1 cellular context compared by ENCODE assay signal in the genomic region with DNA sequence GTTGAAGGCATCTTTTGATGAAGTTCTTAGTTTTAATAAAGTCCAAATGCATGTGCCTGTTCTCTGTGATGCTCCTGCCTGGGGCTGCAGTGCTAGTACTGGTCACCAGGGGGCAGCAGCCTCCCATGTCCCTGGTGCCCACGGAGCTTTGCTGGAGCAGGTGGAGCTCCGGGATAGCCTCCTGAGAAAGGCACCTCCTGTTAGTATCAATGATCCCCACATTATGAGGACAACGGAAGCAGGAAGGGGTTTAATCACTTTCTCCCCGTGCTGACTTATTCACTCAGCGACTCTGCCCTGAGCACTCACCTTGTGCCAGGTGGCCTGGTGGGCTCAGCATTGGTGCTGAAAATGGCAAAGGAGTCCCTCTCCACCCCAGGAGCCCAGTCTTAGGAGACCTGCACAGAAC.
TF ChIP-seq lines count a peak whose summit lies in the region.

No MANE protein-coding gene starts in this region.

TF ChIP-seq in HepG2, 621 proteins besides CTCF, POLR2A, EP300 and RAD21 (continued from another document and continues in another):
- TF ChIP-seq, protein P1, sequence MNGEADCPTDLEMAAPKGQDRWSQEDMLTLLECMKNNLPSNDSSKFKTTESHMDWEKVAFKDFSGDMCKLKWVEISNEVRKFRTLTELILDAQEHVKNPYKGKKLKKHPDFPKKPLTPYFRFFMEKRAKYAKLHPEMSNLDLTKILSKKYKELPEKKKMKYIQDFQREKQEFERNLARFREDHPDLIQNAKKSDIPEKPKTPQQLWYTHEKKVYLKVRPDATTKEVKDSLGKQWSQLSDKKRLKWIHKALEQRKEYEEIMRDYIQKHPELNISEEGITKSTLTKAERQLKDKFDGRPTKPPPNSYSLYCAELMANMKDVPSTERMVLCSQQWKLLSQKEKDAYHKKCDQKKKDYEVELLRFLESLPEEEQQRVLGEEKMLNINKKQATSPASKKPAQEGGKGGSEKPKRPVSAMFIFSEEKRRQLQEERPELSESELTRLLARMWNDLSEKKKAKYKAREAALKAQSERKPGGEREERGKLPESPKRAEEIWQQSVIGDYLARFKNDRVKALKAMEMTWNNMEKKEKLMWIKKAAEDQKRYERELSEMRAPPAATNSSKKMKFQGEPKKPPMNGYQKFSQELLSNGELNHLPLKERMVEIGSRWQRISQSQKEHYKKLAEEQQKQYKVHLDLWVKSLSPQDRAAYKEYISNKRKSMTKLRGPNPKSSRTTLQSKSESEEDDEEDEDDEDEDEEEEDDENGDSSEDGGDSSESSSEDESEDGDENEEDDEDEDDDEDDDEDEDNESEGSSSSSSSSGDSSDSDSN (CRISPR knock-in tag; IDR thresholded peaks at IDR 0.05), result no peak
- TF ChIP-seq ZSCAN21 (CRISPR knock-in tag; IDR thresholded peaks at IDR 0.05; ENCODE audit: borderline replicate concordance) (no peak), CEBPG (CRISPR knock-in tag; IDR thresholded peaks at IDR 0.05) (0 out of 2 replicates have a peak, but pooled peaks have one; percentile 6), HOXA3 (CRISPR knock-in tag; IDR thresholded peaks at IDR 0.05) (no peak), KDM2A (CRISPR knock-in tag; IDR thresholded peaks at IDR 0.05; ENCODE audit: borderline replicate concordance, low read depth) (peak; percentile 51), ERF (CRISPR knock-in tag; IDR thresholded peaks at IDR 0.05) (no peak), SSRP1 (CRISPR knock-in tag; IDR thresholded peaks at IDR 0.05) (no peak), MIER2 (CRISPR knock-in tag; IDR thresholded peaks at IDR 0.05) (no peak), TSC22D2 (CRISPR knock-in tag; IDR thresholded peaks at IDR 0.05; ENCODE audit: borderline replicate concordance) (no peak), CBX5 (CRISPR knock-in tag; IDR thresholded peaks at IDR 0.05; ENCODE audit: borderline replicate concordance) (no peak; the same call in 1 of the 2 replicates), HMGXB4 (CRISPR knock-in tag; IDR thresholded peaks at IDR 0.05; ENCODE audit: borderline replicate concordance in 1 of 2, low read depth in 1 of 2) (0 out of 4 replicates have a peak, but pooled peaks of 1 of the 2 experiments have one; percentile 45), MXI1 (IDR thresholded peaks at IDR 0.05; ENCODE audit: borderline replicate concordance, low read depth, low read length) (no peak), HES4 (CRISPR knock-in tag; IDR thresholded peaks at IDR 0.05; ENCODE audit: borderline replicate concordance) (no peak), ZKSCAN5 (CRISPR knock-in tag; IDR thresholded peaks at IDR 0.05) (no peak), ZNF775 (CRISPR knock-in tag; IDR thresholded peaks at IDR 0.05; ENCODE audit: borderline replicate concordance) (no peak), ZNF343 (CRISPR knock-in tag; IDR thresholded peaks at IDR 0.05) (no peak), ZNF510 (CRISPR knock-in tag; IDR thresholded peaks at IDR 0.05; ENCODE audit: low read depth) (no peak), FOXA1 (IDR thresholded peaks at IDR 0.05) (no peak), FOXA1 (CRISPR knock-in tag; IDR thresholded peaks at IDR 0.05) (no peak), HNF4A (CRISPR knock-in tag; IDR thresholded peaks at IDR 0.05) (no peak), AGO1 (IDR thresholded peaks at IDR 0.05; ENCODE audit: low read depth, low read length, poor library complexity, severe bottlenecking) (no peak), TRIM22 (IDR thresholded peaks at IDR 0.05) (no peak), ZNF563 (CRISPR knock-in tag; IDR thresholded peaks at IDR 0.05) (no peak), ISL2 (CRISPR knock-in tag; IDR thresholded peaks at IDR 0.05) (no peak), BATF2 (CRISPR knock-in tag; IDR thresholded peaks at IDR 0.05) (no peak), ELF1 (CRISPR knock-in tag; IDR thresholded peaks at IDR 0.05) (no peak), WIZ (CRISPR knock-in tag; IDR thresholded peaks at IDR 0.05) (no peak), SMC3 (IDR thresholded peaks at IDR 0.05; ENCODE audit: low read length) (peak; percentile 88), HNF4G (IDR thresholded peaks at IDR 0.05; ENCODE audit: borderline replicate concordance, low read depth, low read length) (no peak), HNF4G (CRISPR knock-in tag; IDR thresholded peaks at IDR 0.05; ENCODE audit: borderline replicate concordance, low read depth) (no peak), SETDB1 (CRISPR knock-in tag; IDR thresholded peaks at IDR 0.05; ENCODE audit: borderline replicate concordance) (no peak), FOXC1 (CRISPR knock-in tag; IDR thresholded peaks at IDR 0.05; ENCODE audit: borderline replicate concordance) (peak; percentile 47; the same call in 1 of the 2 replicates), BRD4 (CRISPR knock-in tag; IDR thresholded peaks at IDR 0.05) (no peak), RELA (CRISPR knock-in tag; IDR thresholded peaks at IDR 0.05) (no peak), YY1 (IDR thresholded peaks at IDR 0.05; ENCODE audit: insufficient read depth, insufficient replicate concordance, low read depth, low read length) (peak; percentile 42), NFE2L1 (CRISPR knock-in tag; IDR thresholded peaks at IDR 0.05; ENCODE audit: borderline replicate concordance) (no peak), SP2 (CRISPR knock-in tag; IDR thresholded peaks at IDR 0.05) (no peak), RFX1 (IDR thresholded peaks at IDR 0.05) (no peak), PLSCR1 (CRISPR knock-in tag; IDR thresholded peaks at IDR 0.05; ENCODE audit: borderline replicate concordance) (no peak), TOPORS (CRISPR knock-in tag; IDR thresholded peaks at IDR 0.05) (no peak), ZNF891 (CRISPR knock-in tag; IDR thresholded peaks at IDR 0.05) (no peak), RXRB (CRISPR knock-in tag; IDR thresholded peaks at IDR 0.05; ENCODE audit: borderline replicate concordance) (peak; percentile 32; the same call in 1 of the 2 replicates), NFKB2 (CRISPR knock-in tag; IDR thresholded peaks at IDR 0.05; ENCODE audit: borderline replicate concordance) (no peak), PRPF4 (IDR thresholded peaks at IDR 0.05; ENCODE audit: low read depth, low read length, poor library complexity, severe bottlenecking) (no peak), E2F1 (CRISPR knock-in tag; IDR thresholded peaks at IDR 0.05) (no peak), ZC3H4 (CRISPR knock-in tag; IDR thresholded peaks at IDR 0.05; ENCODE audit: borderline replicate concordance) (no peak), LCORL (IDR thresholded peaks at IDR 0.05) (no peak), LCORL (CRISPR knock-in tag; IDR thresholded peaks at IDR 0.05) (0 out of 2 replicates have a peak, but pooled peaks have one; percentile 21), IRF2 (CRISPR knock-in tag; IDR thresholded peaks at IDR 0.05) (peak; percentile 67; the same call in 1 of the 2 replicates)
- TF ChIP-seq, protein P2, sequence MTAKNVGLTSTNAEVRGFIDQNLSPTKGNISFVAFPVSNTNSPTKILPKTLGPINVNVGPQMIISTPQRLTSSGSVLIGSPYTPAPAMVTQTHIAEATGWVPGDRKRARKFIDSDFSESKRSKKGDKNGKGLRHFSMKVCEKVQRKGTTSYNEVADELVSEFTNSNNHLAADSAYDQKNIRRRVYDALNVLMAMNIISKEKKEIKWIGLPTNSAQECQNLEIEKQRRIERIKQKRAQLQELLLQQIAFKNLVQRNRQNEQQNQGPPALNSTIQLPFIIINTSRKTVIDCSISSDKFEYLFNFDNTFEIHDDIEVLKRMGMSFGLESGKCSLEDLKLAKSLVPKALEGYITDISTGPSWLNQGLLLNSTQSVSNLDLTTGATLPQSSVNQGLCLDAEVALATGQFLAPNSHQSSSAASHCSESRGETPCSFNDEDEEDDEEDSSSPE (CRISPR knock-in tag; IDR thresholded peaks at IDR 0.05), result no peak
- TF ChIP-seq, protein P3, sequence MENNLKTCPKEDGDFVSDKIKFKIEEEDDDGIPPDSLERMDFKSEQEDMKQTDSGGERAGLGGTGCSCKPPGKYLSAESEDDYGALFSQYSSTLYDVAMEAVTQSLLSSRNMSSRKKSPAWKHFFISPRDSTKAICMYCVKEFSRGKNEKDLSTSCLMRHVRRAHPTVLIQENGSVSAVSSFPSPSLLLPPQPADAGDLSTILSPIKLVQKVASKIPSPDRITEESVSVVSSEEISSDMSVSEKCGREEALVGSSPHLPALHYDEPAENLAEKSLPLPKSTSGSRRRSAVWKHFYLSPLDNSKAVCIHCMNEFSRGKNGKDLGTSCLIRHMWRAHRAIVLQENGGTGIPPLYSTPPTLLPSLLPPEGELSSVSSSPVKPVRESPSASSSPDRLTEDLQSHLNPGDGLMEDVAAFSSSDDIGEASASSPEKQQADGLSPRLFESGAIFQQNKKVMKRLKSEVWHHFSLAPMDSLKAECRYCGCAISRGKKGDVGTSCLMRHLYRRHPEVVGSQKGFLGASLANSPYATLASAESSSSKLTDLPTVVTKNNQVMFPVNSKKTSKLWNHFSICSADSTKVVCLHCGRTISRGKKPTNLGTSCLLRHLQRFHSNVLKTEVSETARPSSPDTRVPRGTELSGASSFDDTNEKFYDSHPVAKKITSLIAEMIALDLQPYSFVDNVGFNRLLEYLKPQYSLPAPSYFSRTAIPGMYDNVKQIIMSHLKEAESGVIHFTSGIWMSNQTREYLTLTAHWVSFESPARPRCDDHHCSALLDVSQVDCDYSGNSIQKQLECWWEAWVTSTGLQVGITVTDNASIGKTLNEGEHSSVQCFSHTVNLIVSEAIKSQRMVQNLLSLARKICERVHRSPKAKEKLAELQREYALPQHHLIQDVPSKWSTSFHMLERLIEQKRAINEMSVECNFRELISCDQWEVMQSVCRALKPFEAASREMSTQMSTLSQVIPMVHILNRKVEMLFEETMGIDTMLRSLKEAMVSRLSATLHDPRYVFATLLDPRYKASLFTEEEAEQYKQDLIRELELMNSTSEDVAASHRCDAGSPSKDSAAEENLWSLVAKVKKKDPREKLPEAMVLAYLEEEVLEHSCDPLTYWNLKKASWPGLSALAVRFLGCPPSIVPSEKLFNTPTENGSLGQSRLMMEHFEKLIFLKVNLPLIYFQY (CRISPR knock-in tag; IDR thresholded peaks at IDR 0.05; ENCODE audit: borderline replicate concordance), result no peak
- TF ChIP-seq, protein P4, sequence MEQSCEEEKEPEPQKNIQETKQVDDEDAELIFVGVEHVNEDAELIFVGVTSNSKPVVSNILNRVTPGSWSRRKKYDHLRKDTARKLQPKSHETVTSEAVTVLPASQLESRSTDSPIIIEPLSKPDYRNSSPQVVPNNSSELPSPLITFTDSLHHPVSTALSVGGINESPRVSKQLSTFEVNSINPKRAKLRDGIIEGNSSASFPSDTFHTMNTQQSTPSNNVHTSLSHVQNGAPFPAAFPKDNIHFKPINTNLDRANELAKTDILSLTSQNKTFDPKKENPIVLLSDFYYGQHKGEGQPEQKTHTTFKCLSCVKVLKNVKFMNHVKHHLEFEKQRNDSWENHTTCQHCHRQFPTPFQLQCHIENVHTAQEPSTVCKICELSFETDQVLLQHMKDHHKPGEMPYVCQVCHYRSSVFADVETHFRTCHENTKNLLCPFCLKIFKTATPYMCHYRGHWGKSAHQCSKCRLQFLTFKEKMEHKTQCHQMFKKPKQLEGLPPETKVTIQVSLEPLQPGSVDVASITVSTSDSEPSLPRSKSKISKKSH (CRISPR knock-in tag; IDR thresholded peaks at IDR 0.05; ENCODE audit: borderline replicate concordance), result no peak
